ENCODE assay signal across 12 cellular contexts in the genomic region with DNA sequence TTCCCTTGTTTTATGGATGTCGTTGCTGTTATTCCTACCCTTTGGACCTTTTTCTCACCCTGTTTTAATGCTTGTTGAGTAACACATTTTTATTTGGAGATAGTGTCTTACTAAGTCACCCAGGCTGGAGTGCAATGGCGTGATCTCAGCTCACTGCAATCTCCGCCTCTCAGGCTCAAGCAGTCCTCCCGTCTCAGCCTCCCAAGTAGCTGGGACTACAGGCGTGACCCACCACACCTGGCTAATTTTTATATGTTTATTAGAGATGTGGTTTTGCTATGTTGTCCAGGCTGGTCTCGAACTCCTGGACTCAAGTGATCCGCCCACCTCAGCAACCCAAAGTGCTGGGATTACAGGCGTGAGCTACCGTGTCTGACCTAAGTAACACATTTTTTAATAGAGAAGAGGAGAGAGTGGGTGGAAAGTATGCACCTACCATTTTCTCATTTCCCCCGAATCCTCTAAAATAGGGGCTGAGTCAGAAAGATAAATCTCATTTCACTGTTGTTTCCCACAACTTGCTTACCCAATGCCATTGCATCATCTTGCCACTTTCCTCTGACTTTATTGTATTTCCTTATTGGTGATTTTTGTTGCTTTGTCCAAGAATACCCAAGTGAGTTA. TPM values are rescaled to one million over a fixed set of nuclear protein-coding genes. Genes with fewer than 3 reads are reported as not detected.
DNase-seq lines count a peak whose midpoint lies in the region; ATAC-seq and TF ChIP-seq lines count a peak whose summit lies in the region.
"Had no signal": no experiment of that assay in that cellular context is flagged by ENCODE, and none has a peak within 500 bp of the region (broad histone marks: within the 10 kb centered on the region; RNA-seq: fewer than 3 reads in every experiment).

No MANE protein-coding gene starts in this region.

- peak overlapping the region; percentile 32 for H3K4me3 Mint-ChIP-seq in natural killer cell treated with Interleukin-12 subunit alpha and Interleukin-12 subunit beta and Interleukin-15 and Interleukin-18, amount 100 ng/mL, for 72 hours
- no peak overlapping the region for H3K4me3 Mint-ChIP-seq in natural killer cell
- H3K4me3 Mint-ChIP-seq in stimulated activated naive CD8-positive, alpha-beta T cell treated with anti-CD3 and anti-CD28 coated beads, Interleukin-15, Interleukin-2, amounts not matched to agents 100 ng/mL and 50 ng/mL, for 24 hours: no peak overlapping the region

- H3K27me3 ChIP-seq in IMR-90 (ENCODE audit: control insufficient read depth, insufficient read depth, low read length) (no peaks in the 10 kb centered on the region), adipocyte (replicated peaks; ENCODE audit: control insufficient read depth, insufficient read depth, low read length) (no peaks in the 10 kb centered on the region)
- H3K27me3 ChIP-seq: colonic mucosa, gastroesophageal sphincter, testis had no signal

- H3K9ac ChIP-seq in IMR-90 (ENCODE audit: low read depth, low read length): no peak overlapping the region
- no peak overlapping the region for H3K9ac ChIP-seq in adipocyte (ENCODE audit: low read length)

- in situ Hi-C loops in IMR-90 (cut with MboI; ENCODE audit: low sequenced_read_pairs): no loop called here

- H4K20me1 ChIP-seq in IMR-90 (ENCODE audit: insufficient read depth, low read length): no peaks in the 10 kb centered on the region

- TF ChIP-seq CTCF in natural killer cell (IDR thresholded peaks at IDR 0.05) (no peak), IMR-90 (conservative IDR thresholded peaks at IDR 0.05; ENCODE audit: low read depth, low read length) (no peak)

- no peak overlapping the region for H4K5ac ChIP-seq in IMR-90 (ENCODE audit: low read depth, low read length)

- no peak overlapping the region for H2BK20ac ChIP-seq in IMR-90 (ENCODE audit: low read depth, low read length)

- CTCF ChIA-PET in IMR-90 (lab: Yijun Ruan, JAX): no interaction called here

- H3K36me3 Mint-ChIP-seq in natural killer cell treated with Interleukin-12 subunit alpha and Interleukin-12 subunit beta and Interleukin-15 and Interleukin-18, amount 100 ng/mL, for 72 hours: no peaks in the 10 kb centered on the region
- no peaks in the 10 kb centered on the region for H3K36me3 Mint-ChIP-seq in natural killer cell
- H3K36me3 Mint-ChIP-seq in stimulated activated naive CD8-positive, alpha-beta T cell treated with anti-CD3 and anti-CD28 coated beads, Interleukin-15, Interleukin-2, amounts not matched to agents 100 ng/mL and 50 ng/mL, for 24 hours (ENCODE audit: low read depth): peaks cover 20% of the 10 kb centered on the region

- no peak overlapping the region for H3K18ac ChIP-seq in IMR-90 (ENCODE audit: low read depth, low read length)

- no peak overlapping the region for H3K27ac ChIP-seq in IMR-90 (ENCODE audit: insufficient read depth, low read length)
- H3K27ac ChIP-seq: colonic mucosa, gastroesophageal sphincter, testis had no signal

- H2BK5ac ChIP-seq in IMR-90 (ENCODE audit: low read depth, low read length, poor library complexity, severe bottlenecking): no peak overlapping the region

- H2AK5ac ChIP-seq in IMR-90 (ENCODE audit: low read depth, low read length): no peak overlapping the region

- H3K36me3 ChIP-seq in IMR-90 (ENCODE audit: control insufficient read depth, insufficient read depth, low read length) (peaks cover 4% of the 10 kb centered on the region; the same call in 1 of the 2 replicates), adipocyte (ENCODE audit: control insufficient read depth, insufficient read depth, low read length, severe bottlenecking) (peaks cover 3% of the 10 kb centered on the region)
- H3K36me3 ChIP-seq: colonic mucosa had no signal

- H3K56ac ChIP-seq in IMR-90 (ENCODE audit: extremely low read depth, insufficient read depth, low read length): no peak overlapping the region

- no peak overlapping the region for H3K14ac ChIP-seq in IMR-90 (replicated peaks; ENCODE audit: low read depth, low read length)

- peak overlapping the region; percentile 50 to 76 for H3K27ac Mint-ChIP-seq in natural killer cell treated with Interleukin-12 subunit alpha and Interleukin-12 subunit beta and Interleukin-15 and Interleukin-18, amount 100 ng/mL, for 72 hours
- no peak overlapping the region for H3K27ac Mint-ChIP-seq in natural killer cell
- H3K27ac Mint-ChIP-seq in stimulated activated naive CD8-positive, alpha-beta T cell treated with anti-CD3 and anti-CD28 coated beads, Interleukin-15, Interleukin-2, amounts not matched to agents 100 ng/mL and 50 ng/mL, for 24 hours: peak overlapping the region; percentile 74

- no peak overlapping the region for H2AFZ ChIP-seq in IMR-90 (replicated peaks; ENCODE audit: low read length, poor library complexity)

- H2AK9ac ChIP-seq in IMR-90 (replicated peaks; ENCODE audit: low read depth, low read length, poor library complexity): no peak overlapping the region

- no peak for DNase-seq in natural killer cell treated with Interleukin-12 subunit alpha and Interleukin-12 subunit beta and Interleukin-15 and Interleukin-18, amount 100 ng/mL, for 72 hours (ENCODE audit: low spot score)
- DNase-seq in natural killer cell (no peak), IMR-90 (peak; percentile 35), adipocyte (ENCODE audit: low read depth) (peak; percentile 42), mesenteric fat pad (ENCODE audit: low spot score) (no peak), NCI-H1694 (lab: John Stamatoyannopoulos, UW) (no peak), posterior cingulate gyrus (no peak)
- DNase-seq: colonic mucosa, NCI-H1105, testis had no signal

- ATAC-seq in natural killer cell treated with Interleukin-12 subunit alpha and Interleukin-12 subunit beta and Interleukin-15 and Interleukin-18, amount 100 ng/mL, for 72 hours: peak; percentile 67 to 77
- ATAC-seq in natural killer cell (no peak), IMR-90 (ENCODE audit: low read depth) (no peak)
- ATAC-seq: gastroesophageal sphincter had no signal

- intact Hi-C loops in natural killer cell (cut with micrococcal nuclease) (no loop called here), IMR-90 (cut with micrococcal nuclease) (no loop called here), posterior cingulate gyrus (cut with DNase I) (no loop called here)

- no TSS peak for BruUV-seq in IMR-90 (replicated peaks; lab: Mats Ljungman, UMichigan)

- POLR2A ChIA-PET in IMR-90 (lab: Charles Lee; ENCODE audit: unreplicated experiment): no interaction called here

- no peak overlapping the region for H3K4me2 ChIP-seq in IMR-90 (ENCODE audit: low read depth, low read length)

- no peaks in the 10 kb centered on the region for H3K27me3 Mint-ChIP-seq in natural killer cell treated with Interleukin-12 subunit alpha and Interleukin-12 subunit beta and Interleukin-15 and Interleukin-18, amount 100 ng/mL, for 72 hours
- H3K27me3 Mint-ChIP-seq in natural killer cell (ENCODE audit: low read depth in 2 of 2): no peaks in the 10 kb centered on the region
- no peaks in the 10 kb centered on the region for H3K27me3 Mint-ChIP-seq in stimulated activated naive CD8-positive, alpha-beta T cell treated with anti-CD3 and anti-CD28 coated beads, Interleukin-15, Interleukin-2, amounts not matched to agents 100 ng/mL and 50 ng/mL, for 24 hours

- no peaks in the 10 kb centered on the region for H3K9me3 Mint-ChIP-seq in natural killer cell treated with Interleukin-12 subunit alpha and Interleukin-12 subunit beta and Interleukin-15 and Interleukin-18, amount 100 ng/mL, for 72 hours
- no peaks in the 10 kb centered on the region for H3K9me3 Mint-ChIP-seq in natural killer cell
- no peaks in the 10 kb centered on the region for H3K9me3 Mint-ChIP-seq in stimulated activated naive CD8-positive, alpha-beta T cell treated with anti-CD3 and anti-CD28 coated beads, Interleukin-15, Interleukin-2, amounts not matched to agents 100 ng/mL and 50 ng/mL, for 24 hours

- no peaks in the 10 kb centered on the region for H3K9me3 ChIP-seq in IMR-90 (ENCODE audit: control insufficient read depth, insufficient read depth, low read length)
- no peaks in the 10 kb centered on the region for H3K9me3 ChIP-seq in adipocyte (ENCODE audit: control insufficient read depth, low read length)
- H3K9me3 ChIP-seq: colonic mucosa, gastroesophageal sphincter, testis had no signal

- H3K4me1 ChIP-seq in IMR-90 (ENCODE audit: control insufficient read depth, insufficient read depth, low read length) (no peaks in the 10 kb centered on the region), adipocyte (ENCODE audit: control insufficient read depth, insufficient read depth, low read length) (peaks cover 6% of the 10 kb centered on the region)
- H3K4me1 ChIP-seq: colonic mucosa, testis had no signal

- no peak overlapping the region for H3K23ac ChIP-seq in IMR-90 (ENCODE audit: low read depth, low read length)

- dilution Hi-C loops in IMR-90 (cut with HindIII; ENCODE audit: low sequenced_read_pairs, unreplicated experiment): no loop called here

- TF ChIP-seq RAD21 in IMR-90 (IDR thresholded peaks at IDR 0.05; ENCODE audit: low read length): no peak

- no peak overlapping the region for H2BK120ac ChIP-seq in IMR-90 (ENCODE audit: low read depth, low read length)

- H3K4me1 Mint-ChIP-seq in natural killer cell treated with Interleukin-12 subunit alpha and Interleukin-12 subunit beta and Interleukin-15 and Interleukin-18, amount 100 ng/mL, for 72 hours (ENCODE audit: low read depth in 2 of 2): peaks cover 14% of the 10 kb centered on the region in 2 donors
- peaks cover 0 to under 1% of the 10 kb centered on the region in 2 donors for H3K4me1 Mint-ChIP-seq in natural killer cell
- peaks cover 16% of the 10 kb centered on the region for H3K4me1 Mint-ChIP-seq in stimulated activated naive CD8-positive, alpha-beta T cell treated with anti-CD3 and anti-CD28 coated beads, Interleukin-15, Interleukin-2, amounts not matched to agents 100 ng/mL and 50 ng/mL, for 24 hours (ENCODE audit: low read depth)

- H3K9me1 ChIP-seq in IMR-90 (ENCODE audit: insufficient read depth, low read length): no peaks in the 10 kb centered on the region

- H2BK15ac ChIP-seq in IMR-90 (ENCODE audit: low read depth, low read length): no peak overlapping the region

- WGBS in IMR-90 (ENCODE audit: extremely low coverage in 2 of 2, insufficient read length in 1 of 2), 2 experiments: no CpG with 5 or more reads among the region's 10 CpGs

- TF ChIP-seq POLR2A in IMR-90 (IDR thresholded peaks at IDR 0.05; ENCODE audit: low read depth, low read length): no peak

- H3K4me3 ChIP-seq in IMR-90 (ENCODE audit: insufficient read depth, low read depth, low read length) (no peak overlapping the region), adipocyte (ENCODE audit: low read length) (no peak overlapping the region)
- H3K4me3 ChIP-seq: colonic mucosa, gastroesophageal sphincter, testis had no signal

- H4K8ac ChIP-seq in IMR-90 (ENCODE audit: low read depth in 2 of 2, low read length in 2 of 2): no peak overlapping the region

- no peak overlapping the region for H3K4ac ChIP-seq in IMR-90 (ENCODE audit: low read depth, low read length)

- H3K79me1 ChIP-seq in IMR-90 (ENCODE audit: low read depth in 1 of 2, low read length in 2 of 2): peaks cover 9 to 17% of the 10 kb centered on the region in 2 experiments; a peak in 3 of 4 replicates

- H4K91ac ChIP-seq in IMR-90 (ENCODE audit: insufficient read depth, low read depth, low read length): no peak overlapping the region

RNA-seq across cellular contexts. Expression of gene DHX40, which starts 7.0 kb away (rescaled TPM):
- 10 to 100 TPM; 13.3 to 16.5 TPM for total RNA-seq in natural killer cell treated with Interleukin-12 subunit alpha and Interleukin-12 subunit beta and Interleukin-15 and Interleukin-18, amount 100 ng/mL, for 72 hours
- 10 to 100 TPM; 43.0 to 47.4 (median 46.6) TPM for total RNA-seq in natural killer cell
- 44.4 and 54.2 TPM in 2 replicates for total RNA-seq in IMR-90 (2012; rRNA removed)
- 13.2 and 17.4 TPM in 2 replicates for polyA plus RNA-seq in IMR-90 (2012; rRNA removed)
- 2.7 and 3.5 TPM in 2 replicates for polyA plus RNA-seq in IMR-90 (2012; cell fraction: cytosol; rRNA removed)
- 1.5 and 13.8 TPM in 2 replicates for polyA plus RNA-seq in IMR-90 (2012; cell fraction: nucleus; rRNA removed; ENCODE audit: low replicate concordance)
- 21.3 TPM for total RNA-seq in mesenteric fat pad

RNA-seq across cellular contexts. Expression of gene CLTC, which starts 47.3 kb away (rescaled TPM):
- total RNA-seq in natural killer cell treated with Interleukin-12 subunit alpha and Interleukin-12 subunit beta and Interleukin-15 and Interleukin-18, amount 100 ng/mL, for 72 hours: 100 to 1,000 TPM; 175 to 211 TPM
- total RNA-seq in natural killer cell (100 to 1,000 TPM; 116 to 127 (median 117) TPM), IMR-90 (2012; rRNA removed) (576 and 641 TPM in 2 replicates), mesenteric fat pad (261 TPM)
- 156 and 181 TPM in 2 replicates for polyA plus RNA-seq in IMR-90 (2012; rRNA removed)
- polyA plus RNA-seq in IMR-90 (2012; cell fraction: cytosol; rRNA removed): 72.2 and 169 TPM in 2 replicates
- polyA plus RNA-seq in IMR-90 (2012; cell fraction: nucleus; rRNA removed; ENCODE audit: low replicate concordance): 55.8 and 274 TPM in 2 replicates

Comparison
In these comparisons a context has a peak if more than half of its experiments do, and no peak if none do; other contexts are left out.
1. ATAC-seq: peak in natural killer cell treated with Interleukin-12 subunit alpha and Interleukin-12 subunit beta and Interleukin-15 and Interleukin-18, amount 100 ng/mL, for 72 hours (2 of 2); none in natural killer cell (0 of 3) and IMR-90 (single experiment).
2. H3K27ac Mint-ChIP-seq: peak in natural killer cell treated with Interleukin-12 subunit alpha and Interleukin-12 subunit beta and Interleukin-15 and Interleukin-18, amount 100 ng/mL, for 72 hours (2 of 2) and stimulated activated naive CD8-positive, alpha-beta T cell treated with anti-CD3 and anti-CD28 coated beads, Interleukin-15, Interleukin-2, amounts not matched to agents 100 ng/mL and 50 ng/mL, for 24 hours (single experiment); none in natural killer cell (0 of 2).
3. DNase-seq: peak in IMR-90 (single experiment) and adipocyte (single experiment); none in natural killer cell treated with Interleukin-12 subunit alpha and Interleukin-12 subunit beta and Interleukin-15 and Interleukin-18, amount 100 ng/mL, for 72 hours (single experiment), natural killer cell (single experiment), mesenteric fat pad (single experiment), NCI-H1694 (single experiment) and posterior cingulate gyrus (0 of 10).